Comparison of ENCODE assay signal across 2 cellular contexts in genomic region chr7:149813254-149814035, GRCh38.
TF ChIP-seq lines count a peak whose summit lies in the region.

No MANE protein-coding gene starts in this region.

TF ChIP-seq in GM23338, 12 proteins besides CTCF, POLR2A, EP300 and RAD21:
- TF ChIP-seq EZH2 (IDR thresholded peaks at IDR 0.05; ENCODE audit: low read depth, unreplicated experiment) (no peak), STAT1 (IDR thresholded peaks at IDR 0.05; ENCODE audit: unreplicated experiment) (no peak)

TF ChIP-seq in K562, 482 proteins besides CTCF, POLR2A, EP300 and RAD21:
- TF ChIP-seq TOE1 (IDR thresholded peaks at IDR 0.05; ENCODE audit: borderline replicate concordance), result no peak
- TF ChIP-seq TOE1 (CRISPR knock-in tag; IDR thresholded peaks at IDR 0.05; ENCODE audit: borderline replicate concordance, low read depth), result no peak
- no peak for TF ChIP-seq HIVEP1 (CRISPR knock-in tag; IDR thresholded peaks at IDR 0.05)
- TF ChIP-seq VEZF1 (CRISPR knock-in tag; IDR thresholded peaks at IDR 0.05), result no peak; the same call in 1 of the 2 replicates
- TF ChIP-seq JUN (IDR thresholded peaks at IDR 0.05; ENCODE audit: borderline replicate concordance, low read depth, low read length), result no peak
- TF ChIP-seq JUN (CRISPR knock-in tag; IDR thresholded peaks at IDR 0.05; ENCODE audit: borderline replicate concordance), result no peak
- TF ChIP-seq MBD1 (CRISPR knock-in tag; IDR thresholded peaks at IDR 0.05), result no peak
- TF ChIP-seq SP2 (IDR thresholded peaks at IDR 0.05; ENCODE audit: extremely low read depth, low read depth, low read length, poor library complexity, severe bottlenecking), result peak; percentile 8
- TF ChIP-seq BRCA1 (IDR thresholded peaks at IDR 0.05), result no peak
- 0 out of 2 replicates have a peak, but pooled peaks have one; percentile 81 for TF ChIP-seq BRCA1 (CRISPR knock-in tag; IDR thresholded peaks at IDR 0.05)
- TF ChIP-seq MEIS2 (IDR thresholded peaks at IDR 0.05; ENCODE audit: partially characterized antibody), result no peak
- no peak for TF ChIP-seq ZNF445 (CRISPR knock-in tag; IDR thresholded peaks at IDR 0.05; ENCODE audit: low read depth)
- no peak for TF ChIP-seq PHTF2 (CRISPR knock-in tag; IDR thresholded peaks at IDR 0.05)
- TF ChIP-seq SREBF1 (IDR thresholded peaks at IDR 0.05; ENCODE audit: borderline replicate concordance, low read depth, low read length), result no peak
- no peak for TF ChIP-seq ZNF311 (CRISPR knock-in tag; IDR thresholded peaks at IDR 0.05)
- no peak for TF ChIP-seq SRSF9 (IDR thresholded peaks at IDR 0.05; ENCODE audit: borderline replicate concordance, low read depth, low read length)
- no peak for TF ChIP-seq ZNF699 (CRISPR knock-in tag; IDR thresholded peaks at IDR 0.05; ENCODE audit: insufficient replicate concordance)
- 0 out of 2 replicates have a peak, but pooled peaks have one; percentile 22 for TF ChIP-seq CBFB (CRISPR knock-in tag; IDR thresholded peaks at IDR 0.05)
